ENCODE assay signal across 28 cellular contexts in genomic region chr5:131774652-131775367, GRCh38. TPM values are rescaled to one million over a fixed set of nuclear protein-coding genes. Genes with fewer than 3 reads are reported as not detected.
DNase-seq lines count a peak whose midpoint lies in the region; ATAC-seq and TF ChIP-seq lines count a peak whose summit lies in the region.
"Had no signal": no experiment of that assay in that cellular context is flagged by ENCODE, and none has a peak within 500 bp of the region (broad histone marks: within the 10 kb centered on the region; RNA-seq: fewer than 3 reads in every experiment).

No MANE protein-coding gene starts in this region.

- no peak for TF ChIP-seq POLR2A in body of pancreas (IDR thresholded peaks at IDR 0.05)

- no peak overlapping the region for H3K4me3 ChIP-seq in body of pancreas
- H3K4me3 ChIP-seq: esophagus squamous epithelium, HAP-1, SJSA1, thoracic aorta had no signal

- no peaks in the 10 kb centered on the region for H3K27me3 ChIP-seq in body of pancreas
- H3K27me3 ChIP-seq: esophagus squamous epithelium, SJSA1 had no signal

- peak; percentile 20 for DNase-seq in LHCN-M2 (ENCODE audit: low read depth)
- no peak for DNase-seq in body of pancreas
- DNase-seq in pons (ENCODE audit: low spot score): peak; percentile 58
- DNase-seq in NCI-H2171 (lab: John Stamatoyannopoulos, UW): no peak
- DNase-seq in kidney glomerular epithelial cell (lab: John Stamatoyannopoulos, UW): no peak
- DNase-seq: ACHN; activated gamma-delta T cell treated with Interleukin-2 at 50 U/mL for 16 hours; activated naive CD8-positive, alpha-beta T cell treated with anti-CD3 and anti-CD28 coated beads, Interleukin-2, amount 10 ng/mL, durations not matched to agents 7 days and 5 days; activated T-cell treated with anti-CD3 and anti-CD28 coated beads, Interleukin-2, amount 50 U/mL, for 4 hours; CD8-positive, alpha-beta T cell; DMS 273 treated with DMSO at 0.1 percent for 48 hours; esophagus squamous epithelium; foreskin melanocyte; KG1; NCI-H1417 treated with DMSO at 0.1 percent for 48 hours; NCI-H2081; NCI-H345; retina; RPMI8226; stimulated activated CD4-positive, alpha-beta T cell treated with anti-CD3 and anti-CD28 coated beads, Interleukin-1b, Interleukin-23, amount 100 ng/mL, for 48 hours; stimulated activated naive CD4-positive, alpha-beta T cell treated with Interleukin-2 at 50 U/mL for 16 hours; T-helper 1 cell had no signal

- ATAC-seq in body of pancreas (peak; percentile 84), HG02642 (IDR thresholded peaks at IDR 0.05; ENCODE audit: poor library complexity, unreplicated experiment) (no peak)
- ATAC-seq: activated T-cell treated with anti-CD3 and anti-CD28 coated beads, Interleukin-2, amount 50 U/mL, for 4 hours; CD8-positive, alpha-beta T cell had no signal

- no peaks in the 10 kb centered on the region for H3K9me3 ChIP-seq in body of pancreas
- H3K9me3 ChIP-seq: esophagus squamous epithelium, HAP-1, SJSA1, thoracic aorta had no signal

- WGBS in body of pancreas, 2 donors: 28 to 30% methylated on average over 4 of the region's 4 CpGs

- H3K4me1 ChIP-seq in body of pancreas: peaks cover 53% of the 10 kb centered on the region
- H3K4me1 ChIP-seq: HAP-1, SJSA1 had no signal

- intact Hi-C loops in body of pancreas (cut with DNase I): no loop called here

- TF ChIP-seq CTCF in 22Rv1 (IDR thresholded peaks at IDR 0.05) (no peak), body of pancreas (IDR thresholded peaks at IDR 0.05) (no peak)

- H3K36me3 ChIP-seq in body of pancreas (replicated peaks in 1 of 2; ENCODE audit: insufficient read depth in 1 of 2, low read depth in 2 of 2): no peaks in the 10 kb centered on the region
- H3K36me3 ChIP-seq: esophagus squamous epithelium, HAP-1, thoracic aorta had no signal

- H3K27ac ChIP-seq in 22Rv1: peak overlapping the region; percentile 84
- H3K27ac ChIP-seq in body of pancreas: peak overlapping the region in 3 of 4 donors; percentile 46 to 82 (median 46)
- H3K27ac ChIP-seq: esophagus squamous epithelium, HL-60, SJSA1, thoracic aorta had no signal

RNA-seq across cellular contexts. Expression of gene FNIP1, which starts 22.0 kb away (rescaled TPM):
- total RNA-seq in LHCN-M2 (2014; rRNA removed) (46.8 and 55.4 TPM in 2 replicates), body of pancreas (10 to 100 TPM; 20.5 to 35.9 TPM)
- 6.5 TPM for polyA plus RNA-seq in LHCN-M2 (2012)

Comparison
In these comparisons a context has a peak if more than half of its experiments do, and no peak if none do; other contexts are left out.
1. DNase-seq: peak in LHCN-M2 (single experiment) and pons (single experiment); none in body of pancreas (0 of 4), NCI-H2171 (single experiment) and kidney glomerular epithelial cell (single experiment).